Comparison of ENCODE assay signal across 19 cellular contexts in genomic region chr1:51565009-51565408, GRCh38. TPM values are rescaled to one million over a fixed set of nuclear protein-coding genes. Genes with fewer than 3 reads are reported as not detected.
DNase-seq lines count a peak whose midpoint lies in the region; ATAC-seq and TF ChIP-seq lines count a peak whose summit lies in the region.
"Had no signal": no experiment of that assay in that cellular context is flagged by ENCODE, and none has a peak within 500 bp of the region (broad histone marks: within the 10 kb centered on the region; RNA-seq: fewer than 3 reads in every experiment).

No MANE protein-coding gene starts in this region.

- H3K27ac ChIP-seq in HEK293 (ENCODE audit: extremely low read depth, low read depth, low read length), result no peak overlapping the region
- H3K27ac ChIP-seq: BLaER1, SK-N-MC had no signal

- TF ChIP-seq CTCF in HEK293 (tag by site-specific recombination; IDR thresholded peaks at IDR 0.05) (no peak), activated B cell treated with CpG ODN at 0.5 μM for 24 hours (IDR thresholded peaks at IDR 0.05) (no peak)
- TF ChIP-seq CTCF in activated CD8-positive, alpha-beta T cell treated with anti-CD3 and anti-CD28 coated beads for 36 hours (IDR thresholded peaks at IDR 0.05), result no peak

- H3K36me3 Mint-ChIP-seq in activated B cell treated with CpG ODN at 0.5 μM for 24 hours (ENCODE audit: low read depth), result no peaks in the 10 kb centered on the region
- no peaks in the 10 kb centered on the region for H3K36me3 Mint-ChIP-seq in activated CD8-positive, alpha-beta T cell treated with anti-CD3 and anti-CD28 coated beads for 36 hours (ENCODE audit: low read depth)
- H3K36me3 Mint-ChIP-seq: CD8-positive, alpha-beta T cell had no signal

- no peaks in the 10 kb centered on the region for H3K27me3 Mint-ChIP-seq in activated B cell treated with CpG ODN at 0.5 μM for 24 hours
- no peaks in the 10 kb centered on the region for H3K27me3 Mint-ChIP-seq in activated CD8-positive, alpha-beta T cell treated with anti-CD3 and anti-CD28 coated beads for 36 hours

- peaks cover 2% of the 10 kb centered on the region; the same call in 1 of the 2 replicates for H3K4me1 ChIP-seq in HEK293 (ENCODE audit: control insufficient read depth, insufficient read depth, low read length)

- H3K4me3 ChIP-seq in HEK293 (ENCODE audit: low read depth, low read length), result no peak overlapping the region
- H3K4me3 ChIP-seq: BLaER1, GM12878, SK-N-MC had no signal

- H3K9me3 Mint-ChIP-seq in activated B cell treated with CpG ODN at 0.5 μM for 24 hours, result no peaks in the 10 kb centered on the region
- no peaks in the 10 kb centered on the region for H3K9me3 Mint-ChIP-seq in activated CD8-positive, alpha-beta T cell treated with anti-CD3 and anti-CD28 coated beads for 36 hours
- H3K9me3 Mint-ChIP-seq: CD8-positive, alpha-beta T cell had no signal

- POLR2A ChIA-PET in HEK293 (lab: Yijun Ruan, JAX), result no interaction called here
- POLR2A ChIA-PET in activated B cell treated with CpG ODN at 0.5 μM for 24 hours (lab: Charles Lee), result no interaction called here
- POLR2A ChIA-PET in activated CD8-positive, alpha-beta T cell treated with anti-CD3 and anti-CD28 coated beads for 36 hours (lab: Charles Lee), result no interaction called here

- intact Hi-C loops in activated B cell treated with CpG ODN at 0.5 μM for 24 hours (cut with micrococcal nuclease), result loop anchor here (5.0 kb wide), 1 partner anchor 33 kb away; no protein-coding TSS in a partner anchor
- intact Hi-C loops in activated CD8-positive, alpha-beta T cell treated with anti-CD3 and anti-CD28 coated beads for 36 hours (cut with micrococcal nuclease), result no loop called here

- no peak for ATAC-seq in activated B cell treated with CpG ODN at 0.5 μM for 24 hours (ENCODE audit: low read depth)
- no peak for ATAC-seq in GM21390 (IDR thresholded peaks at IDR 0.05; ENCODE audit: unreplicated experiment)
- no peak for ATAC-seq in HG03159 (IDR thresholded peaks at IDR 0.05; ENCODE audit: unreplicated experiment)
- no peak for ATAC-seq in activated CD8-positive, alpha-beta T cell treated with anti-CD3 and anti-CD28 coated beads for 36 hours
- ATAC-seq: CD8-positive, alpha-beta T cell had no signal

- H3K36me3 ChIP-seq in HEK293 (ENCODE audit: control insufficient read depth in 2 of 2, insufficient read depth in 1 of 2, low read length in 2 of 2), result no peaks in the 10 kb centered on the region
- H3K36me3 ChIP-seq: BLaER1 had no signal

- no peak overlapping the region for H3K4me3 Mint-ChIP-seq in activated B cell treated with CpG ODN at 0.5 μM for 24 hours
- no peak overlapping the region for H3K4me3 Mint-ChIP-seq in activated CD8-positive, alpha-beta T cell treated with anti-CD3 and anti-CD28 coated beads for 36 hours
- H3K4me3 Mint-ChIP-seq: CD8-positive, alpha-beta T cell had no signal

- H3K9me3 ChIP-seq in HEK293 (ENCODE audit: control insufficient read depth, insufficient read depth, low read depth, low read length), result no peaks in the 10 kb centered on the region
- H3K9me3 ChIP-seq: BLaER1 had no signal

- CTCF ChIA-PET in HEK293 (lab: Yijun Ruan, JAX) (no interaction called here), activated B cell treated with CpG ODN at 0.5 μM for 24 hours (lab: Charles Lee) (no interaction called here)
- CTCF ChIA-PET in activated CD8-positive, alpha-beta T cell treated with anti-CD3 and anti-CD28 coated beads for 36 hours (lab: Charles Lee), result no interaction called here

- no peak for DNase-seq in activated B cell treated with CpG ODN at 0.5 μM for 24 hours
- DNase-seq in iPS-NIHi7 (ENCODE audit: extremely low spot score), result peak; percentile 39
- DNase-seq in GOT3 (lab: John Stamatoyannopoulos, UW), result no peak
- no peak for DNase-seq in activated CD8-positive, alpha-beta T cell treated with anti-CD3 and anti-CD28 coated beads for 36 hours
- DNase-seq: CD8-positive, alpha-beta T cell; DND-41; NCI-H1694 treated with DMSO at 0.1 percent for 48 hours; NCI-H2081 treated with DMSO at 0.1 percent for 48 hours; NCI-H2171 treated with DMSO at 0.1 percent for 48 hours; NCI-H526; RPMI8226; SHP77 treated with DMSO at 0.1 percent for 48 hours; SW 1271 had no signal

- peaks cover 23% of the 10 kb centered on the region for H3K4me1 Mint-ChIP-seq in activated B cell treated with CpG ODN at 0.5 μM for 24 hours
- peaks cover 30% of the 10 kb centered on the region for H3K4me1 Mint-ChIP-seq in activated CD8-positive, alpha-beta T cell treated with anti-CD3 and anti-CD28 coated beads for 36 hours (ENCODE audit: low read depth)

- H3K27ac Mint-ChIP-seq in activated B cell treated with CpG ODN at 0.5 μM for 24 hours, result peak overlapping the region; percentile 56
- no peak overlapping the region for H3K27ac Mint-ChIP-seq in activated CD8-positive, alpha-beta T cell treated with anti-CD3 and anti-CD28 coated beads for 36 hours
- H3K27ac Mint-ChIP-seq: CD8-positive, alpha-beta T cell had no signal

TF ChIP-seq in HEK293, 187 proteins besides CTCF, POLR2A, EP300 and RAD21:
- TF ChIP-seq PRDM1 (tag by site-specific recombination; IDR thresholded peaks at IDR 0.05) (no peak), ZNF623 (tag by site-specific recombination; IDR thresholded peaks at IDR 0.05) (peak; percentile 67)

RNA-seq across cellular contexts. Expression of gene EPS15, which starts 45.9 kb away (rescaled TPM):
- total RNA-seq in activated B cell treated with CpG ODN at 0.5 μM for 24 hours, result 150 and 151 TPM in 2 replicates
- total RNA-seq in activated CD8-positive, alpha-beta T cell treated with anti-CD3 and anti-CD28 coated beads for 36 hours, result 10 to 100 TPM; 56.6 to 63.6 TPM

RNA-seq across cellular contexts. Expression of gene OSBPL9, which starts 51.9 kb away (rescaled TPM):
- 58.2 and 63.7 TPM in 2 replicates for total RNA-seq in activated B cell treated with CpG ODN at 0.5 μM for 24 hours
- total RNA-seq in activated CD8-positive, alpha-beta T cell treated with anti-CD3 and anti-CD28 coated beads for 36 hours, result 10 to 100 TPM; 51.1 to 56.1 TPM
